21 cellular contexts compared by ENCODE assay signal in the genomic region with DNA sequence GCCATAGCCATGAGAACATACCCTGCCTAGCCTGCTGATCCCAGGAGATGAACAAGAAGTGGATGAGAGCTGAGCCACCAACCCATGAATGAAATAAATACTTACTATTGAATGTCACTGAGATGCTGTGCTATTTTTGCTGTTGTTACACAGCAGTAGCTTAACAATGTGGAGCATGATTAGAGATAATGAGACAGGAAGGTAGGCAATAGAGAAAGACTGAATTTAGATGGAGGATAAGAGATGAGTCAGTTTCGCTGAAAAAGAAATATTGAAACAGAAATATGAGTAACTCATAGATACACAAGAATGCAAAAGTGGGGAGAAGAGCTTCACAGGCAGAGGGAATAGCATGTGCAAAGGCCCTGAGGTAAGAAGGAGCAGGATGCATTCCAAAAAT.
DNase-seq lines count a peak whose midpoint lies in the region; ATAC-seq, FAIRE-seq and TF ChIP-seq lines count a peak whose summit lies in the region.
"Had no signal": no experiment of that assay in that cellular context is flagged by ENCODE, and none has a peak within 500 bp of the region (broad histone marks: within the 10 kb centered on the region; RNA-seq: fewer than 3 reads in every experiment).

No MANE protein-coding gene starts in this region.

- H3K79me2 ChIP-seq in neural progenitor cell (ENCODE audit: low read depth), result no peaks in the 10 kb centered on the region

- 95% methylated on average over 1 of the region's 1 CpG for WGBS in thymus

- H3K27ac ChIP-seq in thymus (ENCODE audit: low read depth), result peak overlapping the region; percentile 8
- no peak overlapping the region for H3K27ac ChIP-seq in neural progenitor cell
- H3K27ac ChIP-seq: 22Rv1, A549, GM23248 had no signal

- H3K36me3 Mint-ChIP-seq in activated CD4-positive, alpha-beta T cell treated with anti-CD3 and anti-CD28 coated beads for 36 hours (ENCODE audit: low read depth), result no peaks in the 10 kb centered on the region
- no peaks in the 10 kb centered on the region for H3K36me3 Mint-ChIP-seq in activated naive CD8-positive, alpha-beta T cell treated with anti-CD3 and anti-CD28 coated beads, Interleukin-2, amount 50 U/mL, for 24 hours (ENCODE audit: low read depth)
- no peaks in the 10 kb centered on the region for H3K36me3 Mint-ChIP-seq in activated naive CD8-positive, alpha-beta T cell treated with anti-CD3 and anti-CD28 coated beads for 36 hours
- no peaks in the 10 kb centered on the region for H3K36me3 Mint-ChIP-seq in neural progenitor cell
- H3K36me3 Mint-ChIP-seq: CD14-positive monocyte; CD4-positive, alpha-beta memory T cell; IgD-negative memory B cell had no signal

- H3K4me3 Mint-ChIP-seq in activated CD4-positive, alpha-beta T cell treated with anti-CD3 and anti-CD28 coated beads for 36 hours, result no peak overlapping the region
- no peak overlapping the region for H3K4me3 Mint-ChIP-seq in activated naive CD8-positive, alpha-beta T cell treated with anti-CD3 and anti-CD28 coated beads, Interleukin-2, amount 50 U/mL, for 24 hours
- no peak overlapping the region for H3K4me3 Mint-ChIP-seq in activated naive CD8-positive, alpha-beta T cell treated with anti-CD3 and anti-CD28 coated beads for 36 hours
- no peak overlapping the region for H3K4me3 Mint-ChIP-seq in neural progenitor cell
- H3K4me3 Mint-ChIP-seq: CD14-positive monocyte; CD4-positive, alpha-beta memory T cell; IgD-negative memory B cell had no signal

- peaks cover 8% of the 10 kb centered on the region for H3K9me3 Mint-ChIP-seq in activated CD4-positive, alpha-beta T cell treated with anti-CD3 and anti-CD28 coated beads for 36 hours (ENCODE audit: low read depth)
- H3K9me3 Mint-ChIP-seq in activated naive CD8-positive, alpha-beta T cell treated with anti-CD3 and anti-CD28 coated beads, Interleukin-2, amount 50 U/mL, for 24 hours, result peaks cover 8% of the 10 kb centered on the region
- H3K9me3 Mint-ChIP-seq in activated naive CD8-positive, alpha-beta T cell treated with anti-CD3 and anti-CD28 coated beads for 36 hours, result no peaks in the 10 kb centered on the region
- H3K9me3 Mint-ChIP-seq in neural progenitor cell, result peaks cover 2% of the 10 kb centered on the region

- CTCF ChIA-PET in activated CD4-positive, alpha-beta T cell treated with anti-CD3 and anti-CD28 coated beads for 36 hours (lab: Charles Lee), result interaction anchor here (0.8 kb wide), 1 partner anchor 18 kb away, joined by 4 read pairs; no protein-coding TSS in a partner anchor

- no peaks in the 10 kb centered on the region for H4K20me1 ChIP-seq in neural progenitor cell (ENCODE audit: low read depth)
- H4K20me1 ChIP-seq: BLaER1 had no signal

- no peak overlapping the region for H3K4me3 ChIP-seq in thymus (ENCODE audit: low read length)
- H3K4me3 ChIP-seq in neural progenitor cell, result no peak overlapping the region
- H3K4me3 ChIP-seq: A549, BLaER1, GM12878, GM23248, HAP-1 had no signal

- no peaks in the 10 kb centered on the region for H3F3A ChIP-seq in neural progenitor cell (ENCODE audit: low read depth)

- H3K27me3 ChIP-seq in thymus (ENCODE audit: control insufficient read depth, insufficient read depth), result no peaks in the 10 kb centered on the region
- H3K27me3 ChIP-seq in neural progenitor cell, result no peaks in the 10 kb centered on the region
- H3K27me3 ChIP-seq: BLaER1 had no signal

- no peak overlapping the region for H2AFZ ChIP-seq in neural progenitor cell (replicated peaks)
- H2AFZ ChIP-seq: GM23248 had no signal

- POLR2A ChIA-PET in activated CD4-positive, alpha-beta T cell treated with anti-CD3 and anti-CD28 coated beads for 36 hours (lab: Charles Lee), result interaction anchor here (0.7 kb wide), 2 partner anchors 18 to 540 kb away, joined by 3 read pairs; no protein-coding TSS in a partner anchor

- TF ChIP-seq CTCF in neural progenitor cell (IDR thresholded peaks at IDR 0.05), result no peak

- H3K36me3 ChIP-seq in thymus (ENCODE audit: control insufficient read depth, insufficient read depth) (peaks cover 3% of the 10 kb centered on the region), neural progenitor cell (no peaks in the 10 kb centered on the region)
- H3K36me3 ChIP-seq: BLaER1, HAP-1 had no signal

- H3K4me1 ChIP-seq in thymus (ENCODE audit: control insufficient read depth, insufficient read depth, low read length) (peaks cover 39% of the 10 kb centered on the region), neural progenitor cell (no peaks in the 10 kb centered on the region)
- H3K4me1 ChIP-seq: A549, HAP-1 had no signal

- H3K27ac Mint-ChIP-seq in activated CD4-positive, alpha-beta T cell treated with anti-CD3 and anti-CD28 coated beads for 36 hours, result no peak overlapping the region
- H3K27ac Mint-ChIP-seq in activated naive CD8-positive, alpha-beta T cell treated with anti-CD3 and anti-CD28 coated beads, Interleukin-2, amount 50 U/mL, for 24 hours, result no peak overlapping the region
- H3K27ac Mint-ChIP-seq in activated naive CD8-positive, alpha-beta T cell treated with anti-CD3 and anti-CD28 coated beads for 36 hours, result no peak overlapping the region
- no peak overlapping the region for H3K27ac Mint-ChIP-seq in neural progenitor cell

- H3K9me3 ChIP-seq in thymus (ENCODE audit: control insufficient read depth), result no peaks in the 10 kb centered on the region
- no peaks in the 10 kb centered on the region for H3K9me3 ChIP-seq in neural progenitor cell (ENCODE audit: low read depth)
- H3K9me3 ChIP-seq: A549, HAP-1 had no signal

- peaks cover 7% of the 10 kb centered on the region for H3K4me1 Mint-ChIP-seq in activated CD4-positive, alpha-beta T cell treated with anti-CD3 and anti-CD28 coated beads for 36 hours
- H3K4me1 Mint-ChIP-seq in activated naive CD8-positive, alpha-beta T cell treated with anti-CD3 and anti-CD28 coated beads, Interleukin-2, amount 50 U/mL, for 24 hours, result peaks cover 3% of the 10 kb centered on the region
- H3K4me1 Mint-ChIP-seq in activated naive CD8-positive, alpha-beta T cell treated with anti-CD3 and anti-CD28 coated beads for 36 hours, result no peaks in the 10 kb centered on the region
- H3K4me1 Mint-ChIP-seq in neural progenitor cell, result no peaks in the 10 kb centered on the region
- H3K4me1 Mint-ChIP-seq: IgD-negative memory B cell had no signal

- intact Hi-C loops in activated CD4-positive, alpha-beta T cell treated with anti-CD3 and anti-CD28 coated beads for 36 hours (cut with DNase I, micrococcal nuclease), result no loop called here

- no peak for DNase-seq in activated CD4-positive, alpha-beta T cell treated with anti-CD3 and anti-CD28 coated beads for 36 hours
- DNase-seq in activated CD4-positive, alpha-beta T cell treated with anti-CD3 and anti-CD28 coated beads for 4 hours, result no peak
- DNase-seq in activated naive CD8-positive, alpha-beta T cell treated with anti-CD3 and anti-CD28 coated beads, Interleukin-2, amount 50 U/mL, for 24 hours, result no peak
- DNase-seq in activated naive CD8-positive, alpha-beta T cell treated with anti-CD3 and anti-CD28 coated beads for 36 hours, result no peak
- DNase-seq in HTR-8/SVneo (ENCODE audit: insufficient read length, low spot score), result no peak
- no peak for DNase-seq in neural progenitor cell (ENCODE audit: low spot score)
- DNase-seq: CD4-positive, alpha-beta memory T cell; DMS153; DMS79; EL; GM23248 had no signal

- H3K9ac ChIP-seq in neural progenitor cell, result no peak overlapping the region
- H3K9ac ChIP-seq: BLaER1, GM23248 had no signal

- peak; percentile 80 for ATAC-seq in activated CD4-positive, alpha-beta T cell treated with anti-CD3 and anti-CD28 coated beads for 36 hours
- peak; percentile 20 for ATAC-seq in activated naive CD8-positive, alpha-beta T cell treated with anti-CD3 and anti-CD28 coated beads, Interleukin-2, amount 50 U/mL, for 24 hours
- ATAC-seq in GM18873 (IDR thresholded peaks at IDR 0.05; ENCODE audit: low FRiP score, unreplicated experiment), result no peak
- ATAC-seq: A549, GM12878, HepG2 had no signal

- no peaks in the 10 kb centered on the region for H3K27me3 Mint-ChIP-seq in activated CD4-positive, alpha-beta T cell treated with anti-CD3 and anti-CD28 coated beads for 36 hours
- H3K27me3 Mint-ChIP-seq in activated naive CD8-positive, alpha-beta T cell treated with anti-CD3 and anti-CD28 coated beads, Interleukin-2, amount 50 U/mL, for 24 hours, result no peaks in the 10 kb centered on the region
- no peaks in the 10 kb centered on the region for H3K27me3 Mint-ChIP-seq in activated naive CD8-positive, alpha-beta T cell treated with anti-CD3 and anti-CD28 coated beads for 36 hours
- H3K27me3 Mint-ChIP-seq in neural progenitor cell (ENCODE audit: insufficient read depth, low read depth), result peaks cover 4% of the 10 kb centered on the region

- H3K4me2 ChIP-seq in neural progenitor cell, result no peak overlapping the region
- H3K4me2 ChIP-seq: A549 had no signal

- peak; percentile 79 for FAIRE-seq in HTR-8/SVneo (lab: Jason Lieb, UNC)
- FAIRE-seq: A549, GM12878 had no signal
